Comparison of ENCODE assay signal across 21 cellular contexts in the genomic region with DNA sequence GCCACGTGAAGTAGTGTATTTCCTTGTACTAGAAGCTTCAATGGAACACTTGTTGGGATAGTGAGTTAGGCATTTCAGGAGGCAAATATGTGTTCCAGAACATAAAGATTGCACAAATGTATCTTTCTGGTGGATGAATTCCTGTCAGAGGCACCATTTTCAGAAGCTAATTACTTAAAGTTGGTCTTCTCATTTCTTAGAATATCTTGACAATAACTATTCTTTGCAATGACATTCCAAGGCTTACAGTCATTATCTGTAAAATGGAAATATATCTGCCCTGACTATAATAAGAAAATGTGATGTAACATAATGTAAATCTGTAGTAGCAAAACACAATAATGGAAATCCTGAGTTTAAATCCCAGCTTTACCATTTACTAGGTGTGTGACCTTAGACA. TPM values are rescaled to one million over a fixed set of nuclear protein-coding genes. Genes with fewer than 3 reads are reported as not detected.
DNase-seq lines count a peak whose midpoint lies in the region; ATAC-seq, FAIRE-seq and TF ChIP-seq lines count a peak whose summit lies in the region.
"Had no signal": no experiment of that assay in that cellular context is flagged by ENCODE, and none has a peak within 500 bp of the region (broad histone marks: within the 10 kb centered on the region; RNA-seq: fewer than 3 reads in every experiment).

No MANE protein-coding gene starts in this region.

- WGBS in spleen, 5 donors, result 30 to 59% (median 52%) methylated on average over 1 of the region's 1 CpG

- H3K27me3 ChIP-seq in astrocyte (ENCODE audit: insufficient read depth, low read length), result no peaks in the 10 kb centered on the region
- no peaks in the 10 kb centered on the region for H3K27me3 ChIP-seq in spleen (replicated peaks in 1 of 7)

- peak overlapping the region; percentile 81 for H3K4me2 ChIP-seq in astrocyte (ENCODE audit: low read length)

- H3K27me3 Mint-ChIP-seq in HFFc6 (ENCODE audit: insufficient read depth) (peaks cover 6% of the 10 kb centered on the region), astrocyte (ENCODE audit: low read depth, unreplicated experiment) (peaks cover 2% of the 10 kb centered on the region), T-cell (peaks cover 9 to 16% of the 10 kb centered on the region in 2 donors)

- POLR2A ChIA-PET in T-cell (lab: Charles Lee), result no interaction called here

- no peaks in the 10 kb centered on the region for H3K4me1 ChIP-seq in astrocyte (ENCODE audit: insufficient read depth, low read length)
- H3K4me1 ChIP-seq in kidney (ENCODE audit: control insufficient read depth in 1 of 2, insufficient read depth in 1 of 2, low read depth in 1 of 2, low read length in 2 of 2), result peaks cover 2% of the 10 kb centered on the region in 2 donors
- H3K4me1 ChIP-seq in spleen, result peaks cover 0 to 52% (median 19%) of the 10 kb centered on the region in 6 donors

- TF ChIP-seq CTCF in HFFc6 (IDR thresholded peaks at IDR 0.05), result no peak
- TF ChIP-seq CTCF in astrocyte (IDR thresholded peaks at IDR 0.05; ENCODE audit: insufficient read depth, low read depth, low read length), result no peak
- no peak for TF ChIP-seq CTCF in kidney (IDR thresholded peaks at IDR 0.05; ENCODE audit: borderline replicate concordance, extremely low read depth, insufficient read depth)
- TF ChIP-seq CTCF in spleen (IDR thresholded peaks at IDR 0.05 in 8 of 11, conservative IDR thresholded peaks at IDR 0.05 in 3 of 11), result no peak

- H3K9me3 ChIP-seq in astrocyte (ENCODE audit: insufficient read depth, low read depth, low read length) (no peaks in the 10 kb centered on the region), kidney (ENCODE audit: control insufficient read depth in 1 of 2, low read length in 2 of 2) (no peaks in the 10 kb centered on the region), spleen (no peaks in the 10 kb centered on the region)
- H3K9me3 ChIP-seq: HAP-1 had no signal

- FAIRE-seq in astrocyte (lab: Jason Lieb, UNC) (no peak), kidney (lab: Jason Lieb, UNC) (no peak)

- CTCF ChIA-PET in T-cell (lab: Charles Lee), result no interaction called here

- H3K4me3 ChIP-seq in astrocyte (ENCODE audit: insufficient read depth, low read depth, low read length) (no peak overlapping the region), kidney (ENCODE audit: low read length in 2 of 2) (peak overlapping the region; percentile 72 to 79), spleen (peak overlapping the region; percentile 45 to 69 (median 47))

- no peak for TF ChIP-seq POLR2A in spleen (IDR thresholded peaks at IDR 0.05)

- intact Hi-C loops in kidney (cut with DNase I) (no loop called here), spleen (cut with DNase I; ENCODE audit: low total_unique reads) (no loop called here)

- no peaks in the 10 kb centered on the region for H3K79me2 ChIP-seq in astrocyte (ENCODE audit: insufficient read depth, low read length)

- H3K9ac ChIP-seq in astrocyte (ENCODE audit: low read length), result no peak overlapping the region
- H3K9ac ChIP-seq in kidney (ENCODE audit: low read length in 2 of 2), result peak overlapping the region in 1 of 2 donors; percentile 23

- H3K36me3 ChIP-seq in astrocyte (ENCODE audit: insufficient read depth, low read length) (no peaks in the 10 kb centered on the region), kidney (ENCODE audit: control insufficient read depth in 1 of 2, insufficient read depth in 2 of 2, low read length in 2 of 2) (peaks cover 5 to 6% of the 10 kb centered on the region in 2 donors), spleen (peaks cover 0 to 27% (median 5%) of the 10 kb centered on the region in 6 donors)
- H3K36me3 ChIP-seq: HAP-1 had no signal

- H3K36me3 Mint-ChIP-seq in HFFc6 (ENCODE audit: low read depth) (no peaks in the 10 kb centered on the region), astrocyte (ENCODE audit: low read depth, unreplicated experiment) (no peaks in the 10 kb centered on the region), T-cell (no peaks in the 10 kb centered on the region)
- H3K36me3 Mint-ChIP-seq: activated naive CD4-positive, alpha-beta T cell treated with anti-CD3 and anti-CD28 coated beads, Interleukin-2, amount 10 ng/mL, durations not matched to agents 7 days and 5 days; CD4-positive, CD25-positive, alpha-beta regulatory T cell; naive B cell had no signal

- no peak overlapping the region for H2AFZ ChIP-seq in astrocyte (ENCODE audit: low read depth, low read length)

- no peak for DNase-seq in HFFc6
- no peak for DNase-seq in astrocyte (ENCODE audit: low read depth)
- no peak for DNase-seq in kidney
- no peak for DNase-seq in spleen
- DNase-seq in T-cell, result no peak
- no peak for DNase-seq in NCI-H2227 (lab: John Stamatoyannopoulos, UW; ENCODE audit: unreplicated experiment)
- no peak for DNase-seq in occipital lobe (lab: John Stamatoyannopoulos, UW)
- DNase-seq: activated CD4-positive, alpha-beta T cell treated with anti-CD3 and anti-CD28 coated beads for 1 hour; activated CD8-positive, alpha-beta memory T cell treated with anti-CD3 and anti-CD28 coated beads, Interleukin-2, amount 50 U/mL, for 4 hours; activated naive CD4-positive, alpha-beta T cell treated with anti-CD3 and anti-CD28 coated beads, Interleukin-2, amount 10 ng/mL, durations not matched to agents 7 days and 5 days; CD4-positive, CD25-positive, alpha-beta regulatory T cell; central memory CD4-positive, alpha-beta T cell; left colon; naive B cell; NCI-H1092; NCI-H2171; stimulated activated naive CD8-positive, alpha-beta T cell treated with anti-CD3 and anti-CD28 coated beads, Interleukin-15, Interleukin-2, amounts not matched to agents 100 U/mL and 50 U/mL, for 24 hours had no signal

- peaks cover 19% of the 10 kb centered on the region for H3K4me1 Mint-ChIP-seq in HFFc6 (ENCODE audit: low read depth)
- H3K4me1 Mint-ChIP-seq in astrocyte (ENCODE audit: low read depth, unreplicated experiment), result peaks cover 6% of the 10 kb centered on the region
- H3K4me1 Mint-ChIP-seq in T-cell, result no peaks in the 10 kb centered on the region
- H3K4me1 Mint-ChIP-seq: activated naive CD4-positive, alpha-beta T cell treated with anti-CD3 and anti-CD28 coated beads, Interleukin-2, amount 10 ng/mL, durations not matched to agents 7 days and 5 days; CD4-positive, CD25-positive, alpha-beta regulatory T cell; naive B cell had no signal

- H3K27ac Mint-ChIP-seq in HFFc6 (no peak overlapping the region), astrocyte (ENCODE audit: unreplicated experiment) (no peak overlapping the region), T-cell (no peak overlapping the region)
- H3K27ac Mint-ChIP-seq: activated naive CD4-positive, alpha-beta T cell treated with anti-CD3 and anti-CD28 coated beads, Interleukin-2, amount 10 ng/mL, durations not matched to agents 7 days and 5 days; CD4-positive, CD25-positive, alpha-beta regulatory T cell; naive B cell; T-helper 2 cell treated with Interferon-gamma antibody and Interleukin-4, amounts not matched to agents 5 μg/mL and 100 μg/mL, for 36 hours had no signal

- H3K27ac ChIP-seq in astrocyte (ENCODE audit: low read depth, low read length) (no peak overlapping the region), kidney (ENCODE audit: low read depth in 2 of 2, low read length in 2 of 2) (no peak overlapping the region), spleen (peak overlapping the region; percentile 43 to 86 (median 78))
- H3K27ac ChIP-seq: epithelial cell of prostate, RWPE1 had no signal

- peak overlapping the region; percentile 79 for H3K4me3 Mint-ChIP-seq in HFFc6
- H3K4me3 Mint-ChIP-seq in astrocyte (ENCODE audit: unreplicated experiment), result no peak overlapping the region
- no peak overlapping the region for H3K4me3 Mint-ChIP-seq in T-cell
- H3K4me3 Mint-ChIP-seq: activated naive CD4-positive, alpha-beta T cell treated with anti-CD3 and anti-CD28 coated beads, Interleukin-2, amount 10 ng/mL, durations not matched to agents 7 days and 5 days; CD4-positive, CD25-positive, alpha-beta regulatory T cell; naive B cell; T-helper 2 cell treated with Interferon-gamma antibody and Interleukin-4, amounts not matched to agents 5 μg/mL and 100 μg/mL, for 36 hours had no signal

- no peaks in the 10 kb centered on the region for H4K20me1 ChIP-seq in astrocyte (ENCODE audit: insufficient read depth, low read length)

- no peak for ATAC-seq in T-cell (replicated peaks in 1 of 4)
- ATAC-seq: left colon; stimulated activated naive CD8-positive, alpha-beta T cell treated with anti-CD3 and anti-CD28 coated beads, Interleukin-15, Interleukin-2, amounts not matched to agents 100 U/mL and 50 U/mL, for 24 hours had no signal

- H3K9me3 Mint-ChIP-seq in HFFc6, result no peaks in the 10 kb centered on the region
- no peaks in the 10 kb centered on the region for H3K9me3 Mint-ChIP-seq in astrocyte (ENCODE audit: unreplicated experiment)
- H3K9me3 Mint-ChIP-seq in T-cell, result no peaks in the 10 kb centered on the region
- H3K9me3 Mint-ChIP-seq: activated naive CD4-positive, alpha-beta T cell treated with anti-CD3 and anti-CD28 coated beads, Interleukin-2, amount 10 ng/mL, durations not matched to agents 7 days and 5 days; CD4-positive, CD25-positive, alpha-beta regulatory T cell; naive B cell; T-helper 2 cell treated with Interferon-gamma antibody and Interleukin-4, amounts not matched to agents 5 μg/mL and 100 μg/mL, for 36 hours had no signal

RNA-seq across cellular contexts. Expression of a gene that starts 2.7 kb away (rescaled TPM):
- total RNA-seq in HFFc6 (2021; fragmentation: NEBNext Ultra II Directional; extraction: Animal tissue kit (Norgen Biotek cat#: 25700)), result not detected
- total RNA-seq in astrocyte (3.2 and 4.6 TPM in 2 replicates), kidney (539 TPM), spleen (100 to 1,000 TPM; 284 to 849 (median 474) TPM), T-cell (under 1 TPM in 4 of 5 donors, not detected in 1; 0.12 to 0.36 (median 0.24) TPM), occipital lobe (24.3 TPM)
- polyA plus RNA-seq in kidney (ENCODE audit: insufficient read depth, low read depth, low replicate concordance) (46.0 TPM), spleen (10 to 100 TPM; 39.6 to 65.7 (median 41.9) TPM)
- total RNA-seq: CD4-positive, CD25-positive, alpha-beta regulatory T cell had no signal
- polyA plus RNA-seq: CD4-positive, CD25-positive, alpha-beta regulatory T cell had no signal

Comparison
In these comparisons a context has a peak if more than half of its experiments do, and no peak if none do; other contexts are left out.
1. H3K27ac ChIP-seq: peak in spleen (8 of 8); none in astrocyte (single experiment) and kidney (0 of 2).
2. RNA of a gene that starts 2.7 kb away (total RNA-seq): 539 TPM in kidney (single experiment) and 284 to 849 TPM in spleen; 24.3 TPM in occipital lobe (single experiment), 3.2 to 4.6 TPM in astrocyte, 0.12 to 0.36 TPM in T-cell and not detected in HFFc6; every median in the first group is over 10 times any median in the second.